Comparison of ENCODE assay signal across 1 cellular context in genomic region chr2:78029392-78029995, GRCh38.
TF ChIP-seq lines count a peak whose summit lies in the region.

No MANE protein-coding gene starts in this region.

TF ChIP-seq in GM23338, 12 proteins besides CTCF, POLR2A, EP300 and RAD21 (continued from another document):
- TF ChIP-seq ZNF462 (CRISPR knock-in tag; IDR thresholded peaks at IDR 0.05) (no peak), STAT1 (IDR thresholded peaks at IDR 0.05; ENCODE audit: unreplicated experiment) (no peak), JUNB (IDR thresholded peaks at IDR 0.05; ENCODE audit: unreplicated experiment) (no peak), ZNF331 (CRISPR knock-in tag; IDR thresholded peaks at IDR 0.05; ENCODE audit: low read depth) (no peak), NANOG (IDR thresholded peaks at IDR 0.05; ENCODE audit: borderline replicate concordance) (no peak)
- TF ChIP-seq, protein P1, sequence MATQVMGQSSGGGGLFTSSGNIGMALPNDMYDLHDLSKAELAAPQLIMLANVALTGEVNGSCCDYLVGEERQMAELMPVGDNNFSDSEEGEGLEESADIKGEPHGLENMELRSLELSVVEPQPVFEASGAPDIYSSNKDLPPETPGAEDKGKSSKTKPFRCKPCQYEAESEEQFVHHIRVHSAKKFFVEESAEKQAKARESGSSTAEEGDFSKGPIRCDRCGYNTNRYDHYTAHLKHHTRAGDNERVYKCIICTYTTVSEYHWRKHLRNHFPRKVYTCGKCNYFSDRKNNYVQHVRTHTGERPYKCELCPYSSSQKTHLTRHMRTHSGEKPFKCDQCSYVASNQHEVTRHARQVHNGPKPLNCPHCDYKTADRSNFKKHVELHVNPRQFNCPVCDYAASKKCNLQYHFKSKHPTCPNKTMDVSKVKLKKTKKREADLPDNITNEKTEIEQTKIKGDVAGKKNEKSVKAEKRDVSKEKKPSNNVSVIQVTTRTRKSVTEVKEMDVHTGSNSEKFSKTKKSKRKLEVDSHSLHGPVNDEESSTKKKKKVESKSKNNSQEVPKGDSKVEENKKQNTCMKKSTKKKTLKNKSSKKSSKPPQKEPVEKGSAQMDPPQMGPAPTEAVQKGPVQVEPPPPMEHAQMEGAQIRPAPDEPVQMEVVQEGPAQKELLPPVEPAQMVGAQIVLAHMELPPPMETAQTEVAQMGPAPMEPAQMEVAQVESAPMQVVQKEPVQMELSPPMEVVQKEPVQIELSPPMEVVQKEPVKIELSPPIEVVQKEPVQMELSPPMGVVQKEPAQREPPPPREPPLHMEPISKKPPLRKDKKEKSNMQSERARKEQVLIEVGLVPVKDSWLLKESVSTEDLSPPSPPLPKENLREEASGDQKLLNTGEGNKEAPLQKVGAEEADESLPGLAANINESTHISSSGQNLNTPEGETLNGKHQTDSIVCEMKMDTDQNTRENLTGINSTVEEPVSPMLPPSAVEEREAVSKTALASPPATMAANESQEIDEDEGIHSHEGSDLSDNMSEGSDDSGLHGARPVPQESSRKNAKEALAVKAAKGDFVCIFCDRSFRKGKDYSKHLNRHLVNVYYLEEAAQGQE (IDR thresholded peaks at IDR 0.05; ENCODE audit: unreplicated experiment) = no peak
- TF ChIP-seq, protein P2, sequence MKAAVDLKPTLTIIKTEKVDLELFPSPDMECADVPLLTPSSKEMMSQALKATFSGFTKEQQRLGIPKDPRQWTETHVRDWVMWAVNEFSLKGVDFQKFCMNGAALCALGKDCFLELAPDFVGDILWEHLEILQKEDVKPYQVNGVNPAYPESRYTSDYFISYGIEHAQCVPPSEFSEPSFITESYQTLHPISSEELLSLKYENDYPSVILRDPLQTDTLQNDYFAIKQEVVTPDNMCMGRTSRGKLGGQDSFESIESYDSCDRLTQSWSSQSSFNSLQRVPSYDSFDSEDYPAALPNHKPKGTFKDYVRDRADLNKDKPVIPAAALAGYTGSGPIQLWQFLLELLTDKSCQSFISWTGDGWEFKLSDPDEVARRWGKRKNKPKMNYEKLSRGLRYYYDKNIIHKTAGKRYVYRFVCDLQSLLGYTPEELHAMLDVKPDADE (IDR thresholded peaks at IDR 0.05) = no peak
TF ChIP-seq in GM23338: peak in this region for 0.
